ENCODE assay signal across 8 cellular contexts in the genomic region with DNA sequence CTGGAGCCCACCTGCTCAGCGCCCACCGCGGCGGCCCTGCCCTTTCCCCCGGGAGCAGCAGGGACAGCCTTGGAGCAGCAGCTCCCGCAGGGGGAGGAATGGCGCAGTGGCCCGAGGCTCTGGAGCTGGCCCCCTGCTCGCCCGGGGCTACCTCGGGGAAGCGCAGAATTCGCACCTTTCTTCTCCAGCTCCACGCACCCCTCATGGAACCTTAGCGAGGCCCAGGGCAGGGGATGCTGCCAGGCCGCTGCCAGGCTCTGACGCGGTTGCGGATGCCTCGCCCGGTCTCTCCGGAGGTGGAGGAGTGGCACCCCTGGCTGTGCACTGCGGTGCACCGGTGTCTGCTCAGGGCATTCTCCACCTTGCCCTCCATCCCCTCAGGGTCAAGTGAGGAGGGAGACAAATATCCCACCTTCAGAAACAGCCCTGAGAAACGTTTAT.
A peak's percentile ranks its signal among the peaks of the same experiment; 100 is the strongest.
DNase-seq lines count a peak whose midpoint lies in the region; ATAC-seq and TF ChIP-seq lines count a peak whose summit lies in the region.
"Had no signal": no experiment of that assay in that cellular context is flagged by ENCODE, and none has a peak within 500 bp of the region (broad histone marks: within the 10 kb centered on the region; RNA-seq: fewer than 3 reads in every experiment).

No MANE protein-coding gene starts in this region.

- H3K9me3 ChIP-seq in ES-I3 (ENCODE audit: control insufficient read depth, insufficient read depth, low read length), result no peaks in the 10 kb centered on the region
- no peaks in the 10 kb centered on the region for H3K9me3 ChIP-seq in PC-3 (ENCODE audit: low read length)
- H3K9me3 ChIP-seq in gastroesophageal sphincter, result no peaks in the 10 kb centered on the region
- H3K9me3 ChIP-seq in prostate gland, result no peaks in the 10 kb centered on the region
- H3K9me3 ChIP-seq: MG63 had no signal

- H3K36me3 ChIP-seq in ES-I3 (ENCODE audit: insufficient read depth, low read length), result no peaks in the 10 kb centered on the region
- H3K36me3 ChIP-seq in PC-3 (ENCODE audit: low read depth, low read length), result no peaks in the 10 kb centered on the region
- H3K36me3 ChIP-seq in gastroesophageal sphincter, result no peaks in the 10 kb centered on the region
- no peaks in the 10 kb centered on the region for H3K36me3 ChIP-seq in prostate gland
- H3K36me3 ChIP-seq: MG63 had no signal

- POLR2A ChIA-PET in PC-3 (lab: Charles Lee; ENCODE audit: unreplicated experiment), result no interaction called here

- DNase-seq in PC-3 (no peak), prostate gland (ENCODE audit: low spot score) (no peak), H4 (ENCODE audit: low spot score) (no peak), MV-4-11 (lab: John Stamatoyannopoulos, UW) (no peak), G401 (ENCODE audit: low spot score) (no peak)

- H2AFZ ChIP-seq in PC-3 (ENCODE audit: low read length), result peak overlapping the region; percentile 84; the same call in 1 of the 2 replicates

- no peaks in the 10 kb centered on the region for H3K9me2 ChIP-seq in PC-3 (replicated peaks; ENCODE audit: low read length)

- intact Hi-C loops in PC-3 (cut with micrococcal nuclease), result no loop called here
- intact Hi-C loops in prostate gland (cut with DNase I), result loop anchor here (5.0 kb wide), 1 partner anchor 1761 kb away; no protein-coding TSS in a partner anchor

- H3K27ac ChIP-seq in PC-3 (ENCODE audit: low read length) (no peak overlapping the region), gastroesophageal sphincter (peak overlapping the region in 1 of 4 donors; percentile 79), prostate gland (peak overlapping the region in 1 of 2 donors; percentile 78)

- no peaks in the 10 kb centered on the region for H3K79me2 ChIP-seq in PC-3 (ENCODE audit: low read length)

- in situ Hi-C loops in G401 (cut with HindIII; ENCODE audit: low sequenced_read_pairs), result no loop called here

- H3K4me3 ChIP-seq in PC-3 (ENCODE audit: low read length) (no peak overlapping the region), gastroesophageal sphincter (peak overlapping the region; percentile 69 to 73), prostate gland (peak overlapping the region; percentile 58 to 60)

- WGBS in gastroesophageal sphincter (ENCODE audit: low coverage in 1 of 2), 2 donors, result 45% methylated on average over 7 of the region's 25 CpGs; no CpG with 5 or more reads in 1 of the 2 donors
- WGBS in prostate gland, result 87% methylated on average over 17 of the region's 25 CpGs

- H3K4me1 ChIP-seq in ES-I3 (ENCODE audit: insufficient read depth, low read length) (peaks cover 4% of the 10 kb centered on the region; the same call in 1 of the 2 replicates), PC-3 (ENCODE audit: insufficient read depth, low read length) (no peaks in the 10 kb centered on the region), gastroesophageal sphincter (peaks cover 0 to 21% (median 0%) of the 10 kb centered on the region in 3 donors), prostate gland (replicated peaks) (no peaks in the 10 kb centered on the region)

- CTCF ChIA-PET in PC-3 (lab: Charles Lee), result no interaction called here

- no TSS peak for BruUV-seq in PC-3 (replicated peaks; lab: Mats Ljungman, UMichigan)

- peaks cover 21% of the 10 kb centered on the region for H3K27me3 ChIP-seq in PC-3 (ENCODE audit: low read length)
- H3K27me3 ChIP-seq in gastroesophageal sphincter, result peaks cover 8% of the 10 kb centered on the region
- no peaks in the 10 kb centered on the region for H3K27me3 ChIP-seq in prostate gland (replicated peaks; ENCODE audit: insufficient read depth)
- H3K27me3 ChIP-seq: MG63 had no signal

- H4K20me1 ChIP-seq in PC-3 (ENCODE audit: low read length), result no peaks in the 10 kb centered on the region

- peak overlapping the region; percentile 77; the same call in 1 of the 2 replicates for H3K9ac ChIP-seq in ES-I3 (ENCODE audit: low read depth, low read length)
- no peak overlapping the region for H3K9ac ChIP-seq in PC-3 (ENCODE audit: low read length)

- H3F3A ChIP-seq in PC-3 (ENCODE audit: low read length, unreplicated experiment), result no peaks in the 10 kb centered on the region

- peak overlapping the region; percentile 73; the same call in 1 of the 2 replicates for H3K4me2 ChIP-seq in PC-3 (ENCODE audit: low read length)

- no peak for TF ChIP-seq EP300 in gastroesophageal sphincter (IDR thresholded peaks at IDR 0.05)

- TF ChIP-seq POLR2A in gastroesophageal sphincter (IDR thresholded peaks at IDR 0.05) (no peak), prostate gland (IDR thresholded peaks at IDR 0.05) (no peak)

- no peak for ATAC-seq in PC-3
- no peak for ATAC-seq in gastroesophageal sphincter

- no peak for TF ChIP-seq CTCF in PC-3 (conservative IDR thresholded peaks at IDR 0.05; ENCODE audit: low read depth, low read length)
- peak in 1 of 4 experiments; percentile 8 for TF ChIP-seq CTCF in gastroesophageal sphincter (IDR thresholded peaks at IDR 0.05)
- no peak for TF ChIP-seq CTCF in prostate gland (IDR thresholded peaks at IDR 0.05)
